In the genomic region with DNA sequence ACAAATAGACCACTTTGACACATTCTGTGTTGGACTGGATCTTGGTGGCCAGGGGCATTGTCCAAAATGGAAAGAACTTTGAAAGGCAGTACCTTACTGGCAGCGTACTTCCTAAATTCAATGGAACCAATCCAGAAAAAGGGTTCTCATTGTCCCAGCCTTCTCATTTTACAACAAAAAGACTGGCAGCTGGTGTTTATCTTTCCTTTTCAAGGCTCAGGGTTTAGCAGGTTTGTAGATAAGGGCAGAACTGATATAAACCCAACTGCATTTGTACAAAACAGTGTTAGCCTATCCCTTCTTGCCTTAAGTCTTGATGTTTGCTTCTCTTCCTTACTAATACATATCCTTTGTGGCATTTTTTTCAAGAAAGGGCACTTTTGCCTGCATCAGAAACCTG, we compare ENCODE assay signal across 23 cellular contexts. TPM values are rescaled to one million over a fixed set of nuclear protein-coding genes. Genes with fewer than 3 reads are reported as not detected.
DNase-seq lines count a peak whose midpoint lies in the region; ATAC-seq, FAIRE-seq and TF ChIP-seq lines count a peak whose summit lies in the region.
"Had no signal": no experiment of that assay in that cellular context is flagged by ENCODE, and none has a peak within 500 bp of the region (broad histone marks: within the 10 kb centered on the region; RNA-seq: fewer than 3 reads in every experiment).

No MANE protein-coding gene starts in this region.

- CTCF ChIA-PET in HEK293 (lab: Yijun Ruan, JAX), result no interaction called here
- CTCF ChIA-PET in activated CD4-positive, alpha-beta T cell treated with anti-CD3 and anti-CD28 coated beads, Interleukin-2, amount 10 ng/mL, durations not matched to agents 7 days and 5 days (lab: Charles Lee), result interaction anchor here (0.6 to 1.3 kb wide), 5 partner anchors 9 to 232 kb away, joined by 3 to 5 read pairs (median 4); a partner anchor contains a TSS

- TF ChIP-seq CTCF in HEK293 (tag by site-specific recombination; IDR thresholded peaks at IDR 0.05) (no peak), glutamatergic neuron (IDR thresholded peaks at IDR 0.05; ENCODE audit: partially characterized antibody, unreplicated experiment) (no peak), D721Med (IDR thresholded peaks at IDR 0.05; ENCODE audit: insufficient read depth, missing control alignments) (no peak)

- H3K4me1 ChIP-seq in HEK293 (ENCODE audit: control insufficient read depth, insufficient read depth, low read length), result peaks cover 23% of the 10 kb centered on the region
- H3K4me1 ChIP-seq: left ventricle myocardium inferior, tibial artery had no signal

- no peak for ATAC-seq in HG02885 (IDR thresholded peaks at IDR 0.05; ENCODE audit: poor library complexity, unreplicated experiment)
- ATAC-seq: T-cell had no signal

- H3K36me3 Mint-ChIP-seq in glutamatergic neuron (ENCODE audit: unreplicated experiment), result no peaks in the 10 kb centered on the region
- peaks cover 13% of the 10 kb centered on the region for H3K36me3 Mint-ChIP-seq in activated CD4-positive, alpha-beta T cell treated with anti-CD3 and anti-CD28 coated beads, Interleukin-2, amount 10 ng/mL, durations not matched to agents 7 days and 5 days (ENCODE audit: low read depth)

- peak overlapping the region; percentile 23 for H3K27ac Mint-ChIP-seq in glutamatergic neuron (ENCODE audit: unreplicated experiment)
- H3K27ac Mint-ChIP-seq in activated CD4-positive, alpha-beta T cell treated with anti-CD3 and anti-CD28 coated beads, Interleukin-2, amount 10 ng/mL, durations not matched to agents 7 days and 5 days, result no peak overlapping the region
- H3K27ac Mint-ChIP-seq: activated CD4-positive, alpha-beta T cell treated with anti-CD3 and anti-CD28 coated beads, Interleukin-2, amount 10 ng/mL, durations not matched to agents 24 days and 14 days; activated T-helper 2 cell treated with anti-CD3 and anti-CD28 coated beads, Interferon-gamma antibody, Interleukin-2, Interleukin-4, amounts not matched to agents 10 μg/mL and 5 μg/mL and 100 μg/mL, durations not matched to agents 14 hours and 24 hours and 36 hours; nephron had no signal

- H3K4me3 Mint-ChIP-seq in glutamatergic neuron (ENCODE audit: unreplicated experiment), result no peak overlapping the region
- no peak overlapping the region for H3K4me3 Mint-ChIP-seq in activated CD4-positive, alpha-beta T cell treated with anti-CD3 and anti-CD28 coated beads, Interleukin-2, amount 10 ng/mL, durations not matched to agents 7 days and 5 days
- H3K4me3 Mint-ChIP-seq: activated CD4-positive, alpha-beta T cell treated with anti-CD3 and anti-CD28 coated beads, Interleukin-2, amount 10 ng/mL, durations not matched to agents 24 days and 14 days; nephron; T-cell had no signal

- POLR2A ChIA-PET in HEK293 (lab: Yijun Ruan, JAX), result interaction anchor here (1.1 kb wide), 1 partner anchor 14 kb away, joined by 4 read pairs; a partner anchor contains a TSS
- POLR2A ChIA-PET in activated CD4-positive, alpha-beta T cell treated with anti-CD3 and anti-CD28 coated beads, Interleukin-2, amount 10 ng/mL, durations not matched to agents 7 days and 5 days (lab: Charles Lee), result no interaction called here

- no peak overlapping the region for H3K27ac ChIP-seq in HEK293 (ENCODE audit: extremely low read depth, low read depth, low read length)
- H3K27ac ChIP-seq: brain microvascular endothelial cell, left ventricle myocardium inferior, tibial artery had no signal

- H3K9me3 Mint-ChIP-seq in glutamatergic neuron (ENCODE audit: unreplicated experiment), result peaks cover 2% of the 10 kb centered on the region
- H3K9me3 Mint-ChIP-seq in activated CD4-positive, alpha-beta T cell treated with anti-CD3 and anti-CD28 coated beads, Interleukin-2, amount 10 ng/mL, durations not matched to agents 7 days and 5 days, result no peaks in the 10 kb centered on the region
- H3K9me3 Mint-ChIP-seq: activated T-helper 2 cell treated with anti-CD3 and anti-CD28 coated beads, Interferon-gamma antibody, Interleukin-2, Interleukin-4, amounts not matched to agents 10 μg/mL and 5 μg/mL and 100 μg/mL, durations not matched to agents 14 hours and 24 hours and 36 hours; nephron had no signal

- no peak overlapping the region for H3K4me3 ChIP-seq in HEK293 (ENCODE audit: low read depth, low read length)
- H3K4me3 ChIP-seq: left ventricle myocardium inferior, tibial artery had no signal

- peak; percentile 81 for DNase-seq in DMS 273 (lab: John Stamatoyannopoulos, UW; ENCODE audit: unreplicated experiment)
- DNase-seq in NCI-H69 (lab: John Stamatoyannopoulos, UW), result peak; percentile 7
- no peak for DNase-seq in glutamatergic neuron
- DNase-seq in activated CD4-positive, alpha-beta T cell treated with anti-CD3 and anti-CD28 coated beads, Interleukin-2, amount 10 ng/mL, durations not matched to agents 7 days and 5 days, result no peak
- DNase-seq in D721Med (ENCODE audit: insufficient read length, low spot score), result no peak
- DNase-seq: activated CD4-positive, alpha-beta T cell treated with anti-CD3 and anti-CD28 coated beads, Interleukin-2, amount 10 ng/mL, durations not matched to agents 24 days and 14 days; brain microvascular endothelial cell; cortex of kidney; EL; H7; head of caudate nucleus; left ventricle myocardium inferior; midbrain; NCI-H1436; NCI-H524 treated with DMSO at 0.1 percent for 48 hours; stimulated activated CD4-positive, alpha-beta T cell treated with anti-CD3 and anti-CD28 coated beads, Interleukin-1b, Interleukin-23, amount 100 ng/mL, for 48 hours; stimulated activated naive CD4-positive, alpha-beta T cell; T-cell; tibial artery had no signal

- no peaks in the 10 kb centered on the region for H3K9me3 ChIP-seq in HEK293 (ENCODE audit: control insufficient read depth, insufficient read depth, low read depth, low read length)
- H3K9me3 ChIP-seq: left ventricle myocardium inferior, tibial artery had no signal

- H3K4me1 Mint-ChIP-seq in glutamatergic neuron (ENCODE audit: low read depth, unreplicated experiment), result peaks cover 6% of the 10 kb centered on the region
- peaks cover 9% of the 10 kb centered on the region for H3K4me1 Mint-ChIP-seq in activated CD4-positive, alpha-beta T cell treated with anti-CD3 and anti-CD28 coated beads, Interleukin-2, amount 10 ng/mL, durations not matched to agents 7 days and 5 days

- no peak for FAIRE-seq in D721Med (lab: Jason Lieb, UNC)

- H3K36me3 ChIP-seq in HEK293 (ENCODE audit: control insufficient read depth in 2 of 2, insufficient read depth in 1 of 2, low read length in 2 of 2), result no peaks in the 10 kb centered on the region
- H3K36me3 ChIP-seq: brain microvascular endothelial cell, left ventricle myocardium inferior, tibial artery had no signal

- no peaks in the 10 kb centered on the region for H3K27me3 Mint-ChIP-seq in glutamatergic neuron (ENCODE audit: unreplicated experiment)
- H3K27me3 Mint-ChIP-seq in activated CD4-positive, alpha-beta T cell treated with anti-CD3 and anti-CD28 coated beads, Interleukin-2, amount 10 ng/mL, durations not matched to agents 7 days and 5 days, result no peaks in the 10 kb centered on the region
- H3K27me3 Mint-ChIP-seq: T-cell had no signal

TF ChIP-seq in HEK293, 187 proteins besides CTCF, POLR2A, EP300 and RAD21 (continues in another document):
- TF ChIP-seq PRDM1 (tag by site-specific recombination; IDR thresholded peaks at IDR 0.05), result 0 out of 2 replicates have a peak, but pooled peaks have one; percentile 32
- peak; percentile 58; the same call in 1 of the 2 replicates for TF ChIP-seq FEZF1 (tag by site-specific recombination; IDR thresholded peaks at IDR 0.05)
- no peak for TF ChIP-seq GLIS1 (tag by site-specific recombination; IDR thresholded peaks at IDR 0.05)
- TF ChIP-seq ZXDB (tag by site-specific recombination; IDR thresholded peaks at IDR 0.05), result peak; percentile 40; the same call in 1 of the 2 replicates
- TF ChIP-seq KLF8 (tag by site-specific recombination; IDR thresholded peaks at IDR 0.05), result no peak

RNA-seq across cellular contexts. Expression of a gene that starts 7.7 kb away (rescaled TPM):
- total RNA-seq in glutamatergic neuron (ENCODE audit: unreplicated experiment), result 7.9 TPM
- total RNA-seq in activated CD4-positive, alpha-beta T cell treated with anti-CD3 and anti-CD28 coated beads, Interleukin-2, amount 10 ng/mL, durations not matched to agents 7 days and 5 days, result 1 to 10 TPM; 6.1 to 7.1 TPM

RNA-seq across cellular contexts. Expression of a gene that starts 8.2 kb away (rescaled TPM):
- 66.7 TPM for total RNA-seq in glutamatergic neuron (ENCODE audit: unreplicated experiment)
- 10 to 100 TPM; 55.8 to 66.7 TPM for total RNA-seq in activated CD4-positive, alpha-beta T cell treated with anti-CD3 and anti-CD28 coated beads, Interleukin-2, amount 10 ng/mL, durations not matched to agents 7 days and 5 days

RNA-seq across cellular contexts. Expression of a gene that starts 14.1 kb away (rescaled TPM):
- total RNA-seq in glutamatergic neuron (ENCODE audit: unreplicated experiment), result 13.7 TPM
- 10 to 100 TPM; 22.4 to 22.7 TPM for total RNA-seq in activated CD4-positive, alpha-beta T cell treated with anti-CD3 and anti-CD28 coated beads, Interleukin-2, amount 10 ng/mL, durations not matched to agents 7 days and 5 days

Comparison
In these comparisons a context has a peak if more than half of its experiments do, and no peak if none do; other contexts are left out.
1. DNase-seq: peak in DMS 273 (single experiment) and NCI-H69 (single experiment); none in glutamatergic neuron (single experiment), activated CD4-positive, alpha-beta T cell treated with anti-CD3 and anti-CD28 coated beads, Interleukin-2, amount 10 ng/mL, durations not matched to agents 7 days and 5 days (single experiment) and D721Med (single experiment).